18 cellular contexts compared by ENCODE assay signal in the genomic region with DNA sequence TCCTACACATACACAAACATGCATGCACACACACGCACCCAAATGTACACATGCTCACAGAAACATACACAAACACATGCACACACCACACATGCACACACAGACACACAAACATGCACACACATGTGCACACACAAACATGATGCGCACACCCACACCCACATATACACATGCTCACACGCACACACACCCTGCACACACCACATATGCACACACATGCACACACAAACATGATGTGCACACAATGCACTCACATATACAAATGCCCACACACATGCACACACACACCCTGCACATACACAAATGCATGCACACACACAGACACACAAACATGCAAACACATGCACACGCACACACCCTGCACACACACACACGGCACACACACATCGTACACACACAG. TPM values are rescaled to one million over a fixed set of nuclear protein-coding genes. Genes with fewer than 3 reads are reported as not detected.
DNase-seq lines count a peak whose midpoint lies in the region; ATAC-seq, FAIRE-seq and TF ChIP-seq lines count a peak whose summit lies in the region.
"Had no signal": no experiment of that assay in that cellular context is flagged by ENCODE, and none has a peak within 500 bp of the region (broad histone marks: within the 10 kb centered on the region; RNA-seq: fewer than 3 reads in every experiment).

No MANE protein-coding gene starts in this region.

- peaks cover 7% of the 10 kb centered on the region for H3K23me2 ChIP-seq in H1 (ENCODE audit: low read depth, low read length)

- H3K4me2 ChIP-seq in MM.1S (ENCODE audit: low read depth, low read length) (peak overlapping the region; percentile 38; the same call in 1 of the 2 replicates), H1 (ENCODE audit: insufficient read depth in 1 of 2, low read depth in 2 of 2, low read length in 2 of 2) (no peak overlapping the region), neural progenitor cell (no peak overlapping the region)
- H3K4me2 ChIP-seq: SK-N-SH had no signal

- CTCF ChIA-PET in H1 (lab: Charles Lee; ENCODE audit: partially characterized antibody) = interaction anchor here (27.8 kb wide), 1 partner anchor 38 kb away, joined by 831 read pairs; no protein-coding TSS in a partner anchor

- H3K4me1 Mint-ChIP-seq in neural progenitor cell = peaks cover 42% of the 10 kb centered on the region
- H3K4me1 Mint-ChIP-seq: IgD-negative memory B cell had no signal

- H3K23ac ChIP-seq in H1 (ENCODE audit: insufficient read length) = no peak overlapping the region

- no peak overlapping the region for H3K4me3 ChIP-seq in MM.1S (ENCODE audit: low read length)
- H3K4me3 ChIP-seq in H1 (ENCODE audit: extremely low read depth in 1 of 4, insufficient read depth in 2 of 4, low read depth in 3 of 4, low read length in 4 of 4) = no peak overlapping the region
- H3K4me3 ChIP-seq in neural progenitor cell = no peak overlapping the region

- peak overlapping the region; percentile 1; the same call in 1 of the 2 replicates for H2BK15ac ChIP-seq in H1 (ENCODE audit: low read length)

- H3K9ac ChIP-seq in MM.1S (ENCODE audit: low read length) (no peak overlapping the region), H1 (replicated peaks in 1 of 4; ENCODE audit: extremely low read depth in 1 of 4, low read depth in 3 of 4, low read length in 3 of 4) (no peak overlapping the region), neural progenitor cell (no peak overlapping the region)
- H3K9ac ChIP-seq: SK-N-SH had no signal

- no peaks in the 10 kb centered on the region for H3K79me1 ChIP-seq in H1 (ENCODE audit: low read depth, low read length)

- no peaks in the 10 kb centered on the region for H3K9me3 Mint-ChIP-seq in neural progenitor cell
- H3K9me3 Mint-ChIP-seq: CD8-positive, alpha-beta memory T cell had no signal

- H3K27ac ChIP-seq in MM.1S (ENCODE audit: low read length) (no peak overlapping the region), H1 (ENCODE audit: low read depth, low read length) (no peak overlapping the region), neural progenitor cell (no peak overlapping the region), foreskin keratinocyte (no peak overlapping the region)

- H3F3A ChIP-seq in MM.1S (ENCODE audit: insufficient read depth, low read length) = no peaks in the 10 kb centered on the region
- peaks cover 19% of the 10 kb centered on the region for H3F3A ChIP-seq in neural progenitor cell (ENCODE audit: low read depth)

- H2AFZ ChIP-seq in MM.1S (ENCODE audit: low read length) = no peak overlapping the region
- no peak overlapping the region for H2AFZ ChIP-seq in H1 (ENCODE audit: low read length)
- H2AFZ ChIP-seq in neural progenitor cell (replicated peaks) = no peak overlapping the region

- no peak overlapping the region; the same call in 1 of the 2 replicates for H2BK12ac ChIP-seq in H1 (ENCODE audit: low read depth, low read length)

- H3K4me1 ChIP-seq in MM.1S (ENCODE audit: low read length) (peaks cover 7% of the 10 kb centered on the region), H1 (replicated peaks in 1 of 4; ENCODE audit: control insufficient read depth in 3 of 4, insufficient read depth in 4 of 4, low read length in 3 of 4) (peaks cover 0 to 3% (median 1%) of the 10 kb centered on the region in 4 experiments; a peak in 2 of 7 replicates), neural progenitor cell (peaks cover 21% of the 10 kb centered on the region), foreskin keratinocyte (no peaks in the 10 kb centered on the region)

- no peaks in the 10 kb centered on the region for H3K27me3 ChIP-seq in MM.1S (replicated peaks; ENCODE audit: insufficient read depth, low read length)
- peaks cover 21 to 42% (median 39%) of the 10 kb centered on the region in 4 experiments for H3K27me3 ChIP-seq in H1 (replicated peaks in 1 of 4; ENCODE audit: control insufficient read depth in 3 of 4, extremely low read depth in 1 of 4, insufficient read depth in 3 of 4, low read length in 3 of 4)
- H3K27me3 ChIP-seq in neural progenitor cell = peaks cover 21% of the 10 kb centered on the region
- H3K27me3 ChIP-seq in foreskin keratinocyte = no peaks in the 10 kb centered on the region

- no peak overlapping the region for H3K4ac ChIP-seq in H1 (replicated peaks; ENCODE audit: insufficient read length, low read depth, low read length)

- peak overlapping the region; percentile 39 for H3K4me3 Mint-ChIP-seq in neural progenitor cell

- no peaks in the 10 kb centered on the region for H3K36me3 Mint-ChIP-seq in neural progenitor cell
- H3K36me3 Mint-ChIP-seq: CD8-positive, alpha-beta memory T cell had no signal

- peak overlapping the region; percentile 34 for H4K91ac ChIP-seq in H1 (replicated peaks; ENCODE audit: insufficient read length, low read length)

- no peak for TF ChIP-seq EP300 in H1 (IDR thresholded peaks at IDR 0.05; ENCODE audit: borderline replicate concordance in 1 of 2, low read depth in 2 of 2, low read length in 2 of 2)

- peak; percentile 84 for FAIRE-seq in GM12891 (lab: Jason Lieb, UNC)
- FAIRE-seq in H1 (lab: Jason Lieb, UNC) = no peak
- FAIRE-seq: D721Med had no signal

- TF ChIP-seq RAD21 in H1 (IDR thresholded peaks at IDR 0.05 in 1 of 2, conservative IDR thresholded peaks at IDR 0.05 in 1 of 2; ENCODE audit: low read depth in 2 of 2, low read length in 2 of 2) = no peak

- POLR2A ChIA-PET in H1 (lab: Charles Lee; ENCODE audit: partially characterized antibody) = no interaction called here

- H4K20me1 ChIP-seq in MM.1S (ENCODE audit: insufficient read depth, low read length) = no peaks in the 10 kb centered on the region
- peaks cover 0 to 9% of the 10 kb centered on the region in 2 experiments for H4K20me1 ChIP-seq in H1 (replicated peaks in 1 of 2; ENCODE audit: control insufficient read depth in 1 of 2, insufficient read depth in 2 of 2, low read length in 2 of 2)
- H4K20me1 ChIP-seq in neural progenitor cell (ENCODE audit: low read depth) = no peaks in the 10 kb centered on the region

- no peak overlapping the region for H4K5ac ChIP-seq in H1 (ENCODE audit: insufficient read length, low read depth, low read length)

- no peak overlapping the region for H3K18ac ChIP-seq in H1 (ENCODE audit: extremely low read depth, low read length)

- no peaks in the 10 kb centered on the region for H3K36me3 ChIP-seq in MM.1S (replicated peaks; ENCODE audit: insufficient read depth, low read length)
- H3K36me3 ChIP-seq in H1 (ENCODE audit: control insufficient read depth in 2 of 4, insufficient read depth in 4 of 4, low read length in 3 of 4) = no peaks in the 10 kb centered on the region
- H3K36me3 ChIP-seq in neural progenitor cell = no peaks in the 10 kb centered on the region

- intact Hi-C loops in left colon (cut with DNase I, micrococcal nuclease) = no loop called here

- TF ChIP-seq POLR2A in GM12891 (IDR thresholded peaks at IDR 0.05; ENCODE audit: low read depth, low read length) (no peak), H1 (IDR thresholded peaks at IDR 0.05; ENCODE audit: control extremely low read depth in 1 of 2, low read depth in 2 of 2, low read length in 2 of 2) (no peak)

- H3K14ac ChIP-seq in H1 (ENCODE audit: insufficient read length) = no peak overlapping the region

- H3K79me2 ChIP-seq in MM.1S (ENCODE audit: low read length) (no peaks in the 10 kb centered on the region), H1 (ENCODE audit: control insufficient read depth in 1 of 2, insufficient read depth in 2 of 2, low read length in 2 of 2) (no peaks in the 10 kb centered on the region), neural progenitor cell (ENCODE audit: low read depth) (no peaks in the 10 kb centered on the region)

- no peak overlapping the region for H3K56ac ChIP-seq in H1 (replicated peaks; ENCODE audit: insufficient read length, low read depth, low read length)

- H2AK5ac ChIP-seq in H1 (ENCODE audit: low read depth, low read length) = no peak overlapping the region

- TF ChIP-seq CTCF in MM.1S (IDR thresholded peaks at IDR 0.05; ENCODE audit: low read length) (no peak), H1 (IDR thresholded peaks at IDR 0.05; ENCODE audit: control extremely low read depth in 1 of 3, insufficient read depth in 1 of 3, low read depth in 1 of 3, low read length in 3 of 3) (no peak), neural progenitor cell (IDR thresholded peaks at IDR 0.05) (no peak), foreskin keratinocyte (conservative IDR thresholded peaks at IDR 0.05) (no peak)

- peak overlapping the region; percentile 67 for H3K27ac Mint-ChIP-seq in neural progenitor cell
- H3K27ac Mint-ChIP-seq: H9, IgD-negative memory B cell had no signal

- no peak overlapping the region for H2BK5ac ChIP-seq in H1 (ENCODE audit: low read depth, low read length)

- 79% methylated on average over 6 of the region's 6 CpGs; no CpG with 5 or more reads in 1 of the 2 experiments for WGBS in H1 (ENCODE audit: extremely low coverage in 1 of 2, insufficient coverage in 1 of 2, insufficient read length in 1 of 2, insufficient replicate concordance in 2 of 2, low coverage in 1 of 2, low lambda C conversion rate in 2 of 2, missing lambda C conversion rate in 1 of 2), 2 experiments

- H2BK120ac ChIP-seq in H1 (replicated peaks; ENCODE audit: low read depth, low read length) = no peak overlapping the region

- H3K27me3 Mint-ChIP-seq in neural progenitor cell (ENCODE audit: insufficient read depth, low read depth) = peaks cover 13% of the 10 kb centered on the region
- H3K27me3 Mint-ChIP-seq: CD8-positive, alpha-beta memory T cell had no signal

- no peak for ATAC-seq in foreskin keratinocyte
- no peak for ATAC-seq in left colon
- ATAC-seq in GM19035 (IDR thresholded peaks at IDR 0.05; ENCODE audit: unreplicated experiment) = no peak
- ATAC-seq: PC-3 had no signal

- DNase-seq in GM12891 (ENCODE audit: insufficient read length, low spot score) (no peak), MM.1S (no peak), H1 (ENCODE audit: low read depth in 1 of 2, low spot score in 2 of 2) (no peak), neural progenitor cell (ENCODE audit: low spot score) (no peak), NCI-H774 (lab: John Stamatoyannopoulos, UW) (no peak), foreskin keratinocyte (no peak), left colon (no peak)
- DNase-seq: C1 segment of cervical spinal cord; CD8-positive, alpha-beta memory T cell; H9; NCI-H1105; NCI-H748 treated with DMSO at 0.1 percent for 48 hours; SHP77 treated with DMSO at 0.1 percent for 48 hours; SK-N-SH had no signal

- H2BK20ac ChIP-seq in H1 (ENCODE audit: low read length) = 0 out of 2 replicates have a peak overlapping the region, but pooled peaks have one; percentile 0

- no peaks in the 10 kb centered on the region for H3K9me2 ChIP-seq in MM.1S (replicated peaks; ENCODE audit: insufficient read depth, low read length)
- H3K9me2 ChIP-seq: SK-N-SH had no signal

- no peaks in the 10 kb centered on the region for H3K9me3 ChIP-seq in MM.1S (replicated peaks; ENCODE audit: insufficient read depth, low read length)
- peaks cover 0 to 5% of the 10 kb centered on the region in 2 experiments; a peak in 1 of 4 replicates for H3K9me3 ChIP-seq in H1 (ENCODE audit: insufficient read depth in 2 of 2, low read depth in 1 of 2, low read length in 1 of 2)
- H3K9me3 ChIP-seq in neural progenitor cell (ENCODE audit: low read depth) = no peaks in the 10 kb centered on the region
- H3K9me3 ChIP-seq: SK-N-SH had no signal

- no peak overlapping the region for H4K8ac ChIP-seq in H1 (ENCODE audit: extremely low read depth, insufficient read depth, low read length)

RNA-seq across cellular contexts. Expression of gene IER5L, which starts 7.3 kb away (rescaled TPM):
- 0.19 TPM for polyA plus RNA-seq in GM12891 (2012; ENCODE audit: low read depth, missing spikeins)
- total RNA-seq in H1 (2021; fragmentation: NEBNext Ultra II Directional; extraction: Animal tissue kit (Norgen Biotek cat#: 25700)) = 1.0 and 1.2 TPM in 2 replicates
- polyA plus RNA-seq in H1 (2011; rRNA removed) = 0.65 and 0.96 TPM in 2 replicates
- polyA plus RNA-seq in H1 (2011; cell fraction: cytosol; rRNA removed) = 0.62 TPM
- polyA plus RNA-seq in H1 (2011; cell fraction: nucleus; rRNA removed) = 1.7 TPM
- polyA plus RNA-seq in H1 (2012, experiment 1 of 2) = 0.25 to 0.47 TPM (median 0.34 TPM) in 4 replicates
- 0.16 TPM for polyA plus RNA-seq in H1 (2012, experiment 2 of 2)
- 0.36 TPM for polyA plus RNA-seq in H1 (2013, experiment 1 of 2)
- polyA plus RNA-seq in H1 (2013, experiment 2 of 2) = 0.48 TPM
- polyA minus RNA-seq in H1 (2011; rRNA and poly(A)+ RNA removed) = 0.22 and 0.27 TPM in 2 replicates
- polyA minus RNA-seq in H1 (2011; cell fraction: cytosol; rRNA and poly(A)+ RNA removed) = 0.66 TPM
- 6.8 TPM for polyA minus RNA-seq in H1 (2011; cell fraction: nucleus; rRNA and poly(A)+ RNA removed)
- total RNA-seq in neural progenitor cell (ENCODE audit: low replicate concordance) = 12.2 and 32.7 TPM in 2 replicates
- 10.7 and 11.6 TPM in 2 replicates for total RNA-seq in foreskin keratinocyte
- polyA plus RNA-seq in foreskin keratinocyte = 12.8 and 13.8 TPM in 2 replicates
- 1 to 10 TPM; 4.3 to 8.8 TPM for total RNA-seq in left colon
- polyA plus RNA-seq: IgD-negative memory B cell had no signal
